ENCODE assay signal across 25 cellular contexts in the genomic region with DNA sequence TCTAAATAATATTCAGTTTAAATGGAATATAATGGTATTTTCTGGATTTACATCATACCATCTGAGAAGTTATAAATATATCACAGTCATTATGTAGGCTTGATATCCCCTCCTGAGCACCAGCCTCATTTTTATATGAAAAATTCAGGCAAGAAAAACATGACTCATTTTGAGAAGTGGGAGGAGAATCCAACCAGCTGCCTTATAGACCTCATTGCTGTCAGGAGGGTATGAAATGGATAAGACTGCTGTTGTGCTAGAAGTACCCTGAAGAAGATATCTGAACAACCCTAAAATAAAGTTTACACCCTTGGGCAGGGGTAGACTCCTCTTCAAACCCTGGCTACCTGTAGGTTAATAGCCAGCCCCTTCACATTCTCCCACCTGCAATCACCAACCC. TPM values are rescaled to one million over a fixed set of nuclear protein-coding genes. Genes with fewer than 3 reads are reported as not detected.
A peak's percentile ranks its signal among the peaks of the same experiment; 100 is the strongest.
DNase-seq lines count a peak whose midpoint lies in the region; ATAC-seq and TF ChIP-seq lines count a peak whose summit lies in the region.
"Had no signal": no experiment of that assay in that cellular context is flagged by ENCODE, and none has a peak within 500 bp of the region (broad histone marks: within the 10 kb centered on the region; RNA-seq: fewer than 3 reads in every experiment).

No MANE protein-coding gene starts in this region.

- no peak for TF ChIP-seq CTCF in MM.1S (IDR thresholded peaks at IDR 0.05; ENCODE audit: low read length)

- no peak overlapping the region for H3K9ac ChIP-seq in MM.1S (ENCODE audit: low read length)
- peak overlapping the region; percentile 28 for H3K9ac ChIP-seq in skeletal muscle satellite cell (ENCODE audit: low read depth, low read length)

- H3K36me3 ChIP-seq in MM.1S (replicated peaks; ENCODE audit: insufficient read depth, low read length) (no peaks in the 10 kb centered on the region), skeletal muscle satellite cell (ENCODE audit: insufficient read depth, low read length) (no peaks in the 10 kb centered on the region)
- H3K36me3 ChIP-seq: left ventricle myocardium inferior, prostate gland had no signal

- H3K4me3 ChIP-seq in MM.1S (ENCODE audit: low read length) (no peak overlapping the region), skeletal muscle satellite cell (ENCODE audit: low read length) (no peak overlapping the region)
- H3K4me3 ChIP-seq: left ventricle myocardium inferior, prostate gland, skin epidermis had no signal

- H3K9me3 ChIP-seq in MM.1S (replicated peaks; ENCODE audit: insufficient read depth, low read length) = no peaks in the 10 kb centered on the region
- H3K9me3 ChIP-seq in skeletal muscle satellite cell (replicated peaks; ENCODE audit: low read length) = no peaks in the 10 kb centered on the region
- H3K9me3 ChIP-seq: left ventricle myocardium inferior, prostate gland had no signal

- H2AFZ ChIP-seq in MM.1S (ENCODE audit: low read length) = 0 out of 2 replicates have a peak overlapping the region, but pooled peaks have one; percentile 33

- H3K4me2 ChIP-seq in MM.1S (ENCODE audit: low read depth, low read length) (no peak overlapping the region), skeletal muscle satellite cell (ENCODE audit: low read length) (no peak overlapping the region)

- peak; percentile 33 for DNase-seq in DMS53 (lab: John Stamatoyannopoulos, UW)
- DNase-seq in DMS53 treated with DMSO at 0.1 percent for 48 hours (lab: John Stamatoyannopoulos, UW; ENCODE audit: unreplicated experiment) = no peak
- no peak for DNase-seq in MM.1S
- DNase-seq in dermis blood vessel endothelial cell = peak; percentile 36
- DNase-seq in Ammon's horn (ENCODE audit: low spot score) = no peak
- DNase-seq in kidney tubule cell (ENCODE audit: low spot score) = no peak
- DNase-seq: activated CD8-positive, alpha-beta memory T cell treated with anti-CD3 and anti-CD28 coated beads, Interleukin-2, amount 10 ng/mL, durations not matched to agents 7 days and 5 days; activated naive CD4-positive, alpha-beta T cell treated with anti-CD3 and anti-CD28 coated beads, Interleukin-2, amount 50 U/mL, for 16 hours; AML-193; anterior cingulate cortex; DMS79; foreskin melanocyte; GOT3; left ventricle myocardium inferior; midbrain; NCI-H1694; NCI-H2171 treated with DMSO at 0.1 percent for 48 hours; SHP77 treated with DMSO at 0.1 percent for 48 hours; stimulated activated naive B cell treated with anti-CD40 and anti-IgM and Interleukin-4, amounts not matched to agents 10 μg/mL and 1 μg/mL and 100 μg/mL, for 72 hours; T-helper 1 cell had no signal

- no peaks in the 10 kb centered on the region for H3F3A ChIP-seq in MM.1S (ENCODE audit: insufficient read depth, low read length)

- no peaks in the 10 kb centered on the region for H3K79me2 ChIP-seq in MM.1S (ENCODE audit: low read length)

- no peaks in the 10 kb centered on the region for H3K9me2 ChIP-seq in MM.1S (replicated peaks; ENCODE audit: insufficient read depth, low read length)

- ATAC-seq in HG03039 (IDR thresholded peaks at IDR 0.05; ENCODE audit: unreplicated experiment) = no peak
- ATAC-seq: activated CD8-positive, alpha-beta memory T cell treated with anti-CD3 and anti-CD28 coated beads, Interleukin-2, amount 10 ng/mL, durations not matched to agents 7 days and 5 days; stimulated activated naive B cell treated with anti-CD40 and anti-IgM and Interleukin-4, amounts not matched to agents 10 μg/mL and 1 μg/mL and 100 μg/mL, for 72 hours had no signal

- H3K27ac ChIP-seq in MM.1S (ENCODE audit: low read length) = no peak overlapping the region
- H3K27ac ChIP-seq: 22Rv1, prostate gland, skin epidermis had no signal

- H3K4me1 ChIP-seq in MM.1S (ENCODE audit: low read length) (peaks cover 8% of the 10 kb centered on the region; the same call in 1 of the 2 replicates), skeletal muscle satellite cell (ENCODE audit: control insufficient read depth, insufficient read depth, low read length) (peaks cover 26% of the 10 kb centered on the region)
- H3K4me1 ChIP-seq: prostate gland had no signal

- no peaks in the 10 kb centered on the region for H3K27me3 ChIP-seq in MM.1S (replicated peaks; ENCODE audit: insufficient read depth, low read length)
- H3K27me3 ChIP-seq in skeletal muscle satellite cell (ENCODE audit: control insufficient read depth, insufficient read depth, low read length) = no peaks in the 10 kb centered on the region

- no peaks in the 10 kb centered on the region for H4K20me1 ChIP-seq in MM.1S (ENCODE audit: insufficient read depth, low read length)

RNA-seq across cellular contexts. Expression of a gene that starts 8.8 kb away (rescaled TPM):
- 55.5 and 69.1 TPM in 2 replicates for total RNA-seq in dermis blood vessel endothelial cell
- 0.25 and 0.66 TPM in 2 replicates for total RNA-seq in skeletal muscle satellite cell (2012; rRNA removed)

RNA-seq across cellular contexts. Expression of a gene that starts 49.8 kb away (rescaled TPM):
- total RNA-seq in dermis blood vessel endothelial cell = 330 and 360 TPM in 2 replicates
- total RNA-seq in skeletal muscle satellite cell (2012; rRNA removed) = 63.4 and 94.4 TPM in 2 replicates

Comparison
In these comparisons a context has a peak if more than half of its experiments do, and no peak if none do; other contexts are left out.
1. DNase-seq: peak in DMS53 (single experiment) and dermis blood vessel endothelial cell (single experiment); none in DMS53 treated with DMSO at 0.1 percent for 48 hours (single experiment), MM.1S (single experiment), Ammon's horn (single experiment) and kidney tubule cell (single experiment).